ENCODE assay signal across 23 cellular contexts in genomic region chr4:87080462-87080861, GRCh38.
DNase-seq lines count a peak whose midpoint lies in the region; ATAC-seq and TF ChIP-seq lines count a peak whose summit lies in the region.
"Had no signal": no experiment of that assay in that cellular context is flagged by ENCODE, and none has a peak within 500 bp of the region (broad histone marks: within the 10 kb centered on the region; RNA-seq: fewer than 3 reads in every experiment).

No MANE protein-coding gene starts in this region.

- H2AK9ac ChIP-seq in IMR-90 (replicated peaks; ENCODE audit: low read depth, low read length, poor library complexity) = no peak overlapping the region

- intact Hi-C loops in IMR-90 (cut with micrococcal nuclease) = no loop called here

- H3K4me3 ChIP-seq in IMR-90 (ENCODE audit: insufficient read depth, low read depth, low read length) (no peak overlapping the region), muscle layer of duodenum (ENCODE audit: low read depth in 1 of 2, low read length in 2 of 2) (no peak overlapping the region), thoracic aorta (no peak overlapping the region)
- H3K4me3 ChIP-seq: spleen had no signal

- H3K36me3 ChIP-seq in IMR-90 (ENCODE audit: control insufficient read depth, insufficient read depth, low read length) (no peaks in the 10 kb centered on the region), muscle layer of duodenum (ENCODE audit: control insufficient read depth in 1 of 2, insufficient read depth in 2 of 2, low read length in 2 of 2) (no peaks in the 10 kb centered on the region), thoracic aorta (no peaks in the 10 kb centered on the region)

- H3K14ac ChIP-seq in IMR-90 (replicated peaks; ENCODE audit: low read depth, low read length) = no peak overlapping the region; the same call in 1 of the 2 replicates

- H4K20me1 ChIP-seq in IMR-90 (ENCODE audit: insufficient read depth, low read length) = no peaks in the 10 kb centered on the region

- H3K18ac ChIP-seq in IMR-90 (ENCODE audit: low read depth, low read length) = peak overlapping the region; percentile 16

- ATAC-seq in IMR-90 (ENCODE audit: low read depth) (no peak), thoracic aorta (ENCODE audit: insufficient number of reproducible peaks, low FRiP score, low read depth) (no peak), HG03432 (IDR thresholded peaks at IDR 0.05; ENCODE audit: unreplicated experiment) (no peak), HG03565 (IDR thresholded peaks at IDR 0.05; ENCODE audit: unreplicated experiment) (no peak)
- ATAC-seq: HCT116 had no signal

- dilution Hi-C loops in IMR-90 (cut with HindIII; ENCODE audit: low sequenced_read_pairs, unreplicated experiment) = no loop called here

- TF ChIP-seq RAD21 in IMR-90 (IDR thresholded peaks at IDR 0.05; ENCODE audit: low read length) = no peak

- no peak for TF ChIP-seq POLR2A in IMR-90 (IDR thresholded peaks at IDR 0.05; ENCODE audit: low read depth, low read length)

- H2AK5ac ChIP-seq in IMR-90 (ENCODE audit: low read depth, low read length) = peak overlapping the region; percentile 11; the same call in 1 of the 2 replicates

- H4K5ac ChIP-seq in IMR-90 (ENCODE audit: low read depth, low read length) = no peak overlapping the region

- H2BK15ac ChIP-seq in IMR-90 (ENCODE audit: low read depth, low read length) = peak overlapping the region; percentile 38; the same call in 1 of the 3 replicates

- peaks cover 22 to 50% of the 10 kb centered on the region in 2 experiments for H3K79me1 ChIP-seq in IMR-90 (ENCODE audit: low read depth in 1 of 2, low read length in 2 of 2)

- H3K4me2 ChIP-seq in IMR-90 (ENCODE audit: low read depth, low read length) = no peak overlapping the region

- H4K91ac ChIP-seq in IMR-90 (ENCODE audit: insufficient read depth, low read depth, low read length) = no peak overlapping the region

- H3K56ac ChIP-seq in IMR-90 (ENCODE audit: extremely low read depth, insufficient read depth, low read length) = no peak overlapping the region

- H2BK5ac ChIP-seq in IMR-90 (ENCODE audit: low read depth, low read length, poor library complexity, severe bottlenecking) = no peak overlapping the region

- H3K9me1 ChIP-seq in IMR-90 (ENCODE audit: insufficient read depth, low read length) = peaks cover 5% of the 10 kb centered on the region; the same call in 1 of the 2 replicates

- no peak overlapping the region for H3K9ac ChIP-seq in IMR-90 (ENCODE audit: low read depth, low read length)
- H3K9ac ChIP-seq: parathyroid adenoma had no signal

- TF ChIP-seq CTCF in IMR-90 (conservative IDR thresholded peaks at IDR 0.05; ENCODE audit: low read depth, low read length) = no peak
- TF ChIP-seq CTCF in thoracic aorta (IDR thresholded peaks at IDR 0.05) = no peak

- H3K4ac ChIP-seq in IMR-90 (ENCODE audit: low read depth, low read length) = no peak overlapping the region; the same call in 1 of the 2 replicates

- WGBS in IMR-90 (ENCODE audit: extremely low coverage in 2 of 2, insufficient read length in 1 of 2), 2 experiments = no CpG with 5 or more reads among the region's 3 CpGs

- no peaks in the 10 kb centered on the region for H3K9me3 ChIP-seq in IMR-90 (ENCODE audit: control insufficient read depth, insufficient read depth, low read length)
- H3K9me3 ChIP-seq in muscle layer of duodenum (ENCODE audit: control insufficient read depth in 1 of 2, low read length in 2 of 2) = no peaks in the 10 kb centered on the region
- H3K9me3 ChIP-seq in thoracic aorta = no peaks in the 10 kb centered on the region
- H3K9me3 ChIP-seq: spleen had no signal

- no peak overlapping the region for H2AFZ ChIP-seq in IMR-90 (replicated peaks; ENCODE audit: low read length, poor library complexity)
- H2AFZ ChIP-seq: parathyroid adenoma had no signal

- DNase-seq in IMR-90 = no peak
- no peak for DNase-seq in caudate nucleus (lab: John Stamatoyannopoulos, UW)
- DNase-seq in thoracic aorta (ENCODE audit: low spot score) = no peak
- no peak for DNase-seq in HuH-7 (ENCODE audit: low spot score)
- DNase-seq: activated CD4-positive, alpha-beta T cell treated with anti-CD3 and anti-CD28 coated beads, Interleukin-2, amount 10 ng/mL, durations not matched to agents 24 days and 14 days; activated CD8-positive, alpha-beta memory T cell treated with anti-CD3 and anti-CD28 coated beads, Interleukin-2, amount 50 U/mL, for 48 hours; activated naive CD4-positive, alpha-beta T cell; AML-193; Calu3; cortex of kidney; glutamatergic neuron; MV-4-11; naive B cell; NCI-H2081; NCI-H446 treated with DMSO at 0.1 percent for 48 hours; RPMI8226; spleen had no signal

- H3K4me1 ChIP-seq in IMR-90 (ENCODE audit: control insufficient read depth, insufficient read depth, low read length) (peaks cover 10% of the 10 kb centered on the region), muscle layer of duodenum (ENCODE audit: control insufficient read depth in 1 of 2, insufficient read depth in 2 of 2, low read length in 2 of 2) (peaks cover 15 to 67% of the 10 kb centered on the region in 2 donors), thoracic aorta (ENCODE audit: control insufficient read depth in 1 of 2, low read depth in 2 of 2) (peaks cover 46 to 74% of the 10 kb centered on the region in 2 donors)

- H3K27ac ChIP-seq in IMR-90 (ENCODE audit: insufficient read depth, low read length) (peak overlapping the region; percentile 11; the same call in 1 of the 2 replicates), caudate nucleus (ENCODE audit: low read depth, low read length) (peak overlapping the region; percentile 46), muscle layer of duodenum (ENCODE audit: low read length) (peak overlapping the region; percentile 78), thoracic aorta (peak overlapping the region; percentile 49 to 69)
- H3K27ac ChIP-seq: HL-60 had no signal

- H3K27me3 ChIP-seq in IMR-90 (ENCODE audit: control insufficient read depth, insufficient read depth, low read length) = no peaks in the 10 kb centered on the region
- H3K27me3 ChIP-seq in muscle layer of duodenum (ENCODE audit: low read depth, low read length) = no peaks in the 10 kb centered on the region
- H3K27me3 ChIP-seq in thoracic aorta (replicated peaks; ENCODE audit: insufficient read depth) = no peaks in the 10 kb centered on the region
- H3K27me3 ChIP-seq: spleen had no signal

- H4K8ac ChIP-seq in IMR-90 (ENCODE audit: low read depth in 2 of 2, low read length in 2 of 2) = no peak overlapping the region

- H2BK120ac ChIP-seq in IMR-90 (ENCODE audit: low read depth, low read length) = no peak overlapping the region

- H2BK20ac ChIP-seq in IMR-90 (ENCODE audit: low read depth, low read length) = no peak overlapping the region

- CTCF ChIA-PET in IMR-90 (lab: Yijun Ruan, JAX) = interaction anchor here (1.0 to 2.6 kb wide), 2 partner anchors 9 to 158 kb away, joined by 3 to 10 read pairs; no protein-coding TSS in a partner anchor

- no TSS peak for BruUV-seq in IMR-90 (replicated peaks; lab: Mats Ljungman, UMichigan)

- POLR2A ChIA-PET in IMR-90 (lab: Charles Lee; ENCODE audit: unreplicated experiment) = no interaction called here

- in situ Hi-C loops in IMR-90 (cut with MboI; ENCODE audit: low sequenced_read_pairs) = no loop called here

- H3K23ac ChIP-seq in IMR-90 (ENCODE audit: low read depth, low read length) = no peak overlapping the region

TF ChIP-seq in IMR-90, 13 proteins besides CTCF, POLR2A, EP300 and RAD21:
- no peak for TF ChIP-seq ELK1 (IDR thresholded peaks at IDR 0.05; ENCODE audit: borderline replicate concordance, low read depth, low read length)
- TF ChIP-seq SMC3 (IDR thresholded peaks at IDR 0.05; ENCODE audit: low read depth, low read length) = no peak
- TF ChIP-seq NFE2L2 (IDR thresholded peaks at IDR 0.05; ENCODE audit: low read depth, low read length) = no peak
- TF ChIP-seq BHLHE40 (IDR thresholded peaks at IDR 0.05; ENCODE audit: low read depth, low read length) = no peak
- no peak for TF ChIP-seq CHD1 (IDR thresholded peaks at IDR 0.05; ENCODE audit: low read depth, low read length)
- no peak for TF ChIP-seq USF2 (IDR thresholded peaks at IDR 0.05; ENCODE audit: low read depth, low read length)
- TF ChIP-seq MXI1 (IDR thresholded peaks at IDR 0.05; ENCODE audit: borderline replicate concordance, low read depth, low read length) = no peak
- TF ChIP-seq FOS (IDR thresholded peaks at IDR 0.05; ENCODE audit: low read depth, low read length) = no peak
- TF ChIP-seq MAFK (IDR thresholded peaks at IDR 0.05; ENCODE audit: low read depth, low read length) = no peak
TF ChIP-seq in IMR-90: peak in this region for 0.

Comparison
In these comparisons a context has a peak if more than half of its experiments do, and no peak if none do; other contexts are left out.
1. H3K27ac ChIP-seq: peak in every context shown above with its lines; median percentile 78 in muscle layer of duodenum; 59 in thoracic aorta; 46 in caudate nucleus; 11 in IMR-90.